ENCODE assay signal across 1 cellular context in the genomic region with DNA sequence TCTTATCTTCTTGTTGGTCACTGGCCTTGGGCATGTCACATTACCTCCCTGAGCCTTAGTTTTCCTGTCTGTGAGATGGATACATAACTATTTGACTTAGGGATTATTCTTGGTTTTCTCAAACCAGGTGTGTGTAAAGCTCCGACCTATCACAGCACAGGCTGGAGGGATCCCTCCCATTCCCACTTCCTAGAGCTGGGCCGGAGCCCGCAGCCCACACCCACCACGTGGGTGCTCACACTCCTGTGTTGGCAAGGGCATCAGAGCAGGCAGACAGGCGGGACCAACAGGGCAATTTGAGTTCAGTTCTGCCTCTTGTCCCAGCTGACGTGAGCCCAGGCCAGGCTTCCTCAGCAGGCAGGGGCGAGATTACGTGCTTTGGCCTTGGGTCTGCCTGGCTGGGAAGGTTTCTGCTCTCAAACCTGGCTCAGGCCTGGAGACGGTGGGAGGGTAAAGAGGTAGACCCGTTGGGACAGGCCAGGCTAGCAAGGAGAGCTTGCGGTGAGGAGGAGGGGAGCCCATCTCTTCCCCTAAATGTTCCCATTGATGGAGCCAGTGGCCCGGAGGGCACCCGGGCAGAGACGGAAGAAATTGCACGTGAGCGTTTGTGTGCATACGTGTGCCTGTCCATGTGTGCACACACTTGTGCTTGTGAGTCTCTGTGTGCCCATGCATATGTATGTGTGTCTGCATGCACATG.
TF ChIP-seq lines count a peak whose summit lies in the region.

No MANE protein-coding gene starts in this region.

TF ChIP-seq in liver, 16 proteins besides CTCF, POLR2A, EP300 and RAD21 (continued from another document):
- TF ChIP-seq NR2F2 (IDR thresholded peaks at IDR 0.05) (no peak), HNF4G (IDR thresholded peaks at IDR 0.05) (no peak), EGR1 (IDR thresholded peaks at IDR 0.05; ENCODE audit: low read depth in 2 of 2) (peak in 1 of 2 donors; percentile 32)
